ENCODE assay signal across 8 cellular contexts in the genomic region with DNA sequence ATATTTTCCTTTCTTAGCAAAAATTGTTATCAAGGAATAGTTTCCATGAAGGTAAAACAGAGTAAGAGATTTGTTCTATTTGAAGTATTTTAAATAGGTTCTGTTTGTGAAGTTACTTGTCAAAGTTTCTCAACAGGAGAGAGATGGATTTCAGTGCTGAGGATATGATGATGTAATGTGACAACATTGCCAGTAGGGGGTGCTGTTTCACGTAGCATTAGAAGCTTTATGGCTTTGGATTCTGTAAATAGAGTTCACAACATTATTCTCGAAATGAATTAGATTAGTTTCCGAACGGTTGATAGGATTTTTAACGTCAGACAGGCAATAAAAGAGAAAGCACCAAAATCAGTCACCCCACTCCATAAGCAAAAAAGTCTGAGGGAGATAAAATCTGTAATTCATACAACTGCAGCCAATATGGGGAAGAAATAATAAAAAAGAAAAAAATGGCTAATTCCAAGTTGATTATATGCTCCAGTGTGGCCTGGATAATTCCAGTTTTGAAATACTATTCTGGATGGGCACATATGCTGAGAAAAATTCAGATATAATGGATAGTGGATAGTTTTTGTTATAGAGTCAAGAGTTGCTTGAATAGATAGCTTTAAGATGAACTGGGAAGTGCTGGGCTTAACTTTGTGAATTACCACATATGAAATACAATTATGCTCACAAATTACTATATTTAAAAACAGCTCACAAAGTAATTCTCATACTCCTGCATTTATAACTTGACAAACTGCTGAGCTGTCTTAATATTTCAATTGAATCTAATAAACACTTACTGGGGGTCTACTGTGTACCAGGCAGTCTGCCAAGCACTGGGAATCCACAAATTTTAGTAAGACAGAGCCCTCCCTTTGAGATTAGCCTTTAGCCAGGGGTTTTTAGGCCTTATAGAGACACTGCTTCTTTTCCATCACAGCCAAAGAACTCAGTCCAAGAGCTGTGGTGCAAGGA.
DNase-seq lines count a peak whose midpoint lies in the region; ATAC-seq and TF ChIP-seq lines count a peak whose summit lies in the region.

No MANE protein-coding gene starts in this region.

- H3K9me3 Mint-ChIP-seq in stimulated activated naive CD8-positive, alpha-beta T cell treated with anti-CD3 and anti-CD28 coated beads, Interleukin-15, amount 100 ng/mL, for 72 hours: no peaks in the 10 kb centered on the region

- peak; percentile 72 for DNase-seq in SIG-M5 treated with dmso at 0.1 percent for 504 hours (lab: John Stamatoyannopoulos, UW; ENCODE audit: unreplicated experiment)
- DNase-seq in SIG-M5 (lab: John Stamatoyannopoulos, UW): no peak
- DNase-seq in IMR-90: peak; percentile 65
- peak; percentile 82 for DNase-seq in OCI-M1 (lab: John Stamatoyannopoulos, UW)
- DNase-seq in brain microvascular endothelial cell: peak; percentile 46
- peak; percentile 78 for DNase-seq in kidney glomerular epithelial cell (lab: John Stamatoyannopoulos, UW)
- DNase-seq in stimulated activated naive CD8-positive, alpha-beta T cell treated with anti-CD3 and anti-CD28 coated beads, Interleukin-15, amount 100 ng/mL, for 72 hours: peak; percentile 31 to 36

- no peak overlapping the region for H3K56ac ChIP-seq in IMR-90 (ENCODE audit: extremely low read depth, insufficient read depth, low read length)

- in situ Hi-C loops in IMR-90 (cut with MboI; ENCODE audit: low sequenced_read_pairs): no loop called here
- in situ Hi-C loops in brain microvascular endothelial cell (cut with HindIII; ENCODE audit: low pct_ligation_motif_present, low sequenced_read_pairs): no loop called here

- ATAC-seq in GM21390 (IDR thresholded peaks at IDR 0.05; ENCODE audit: unreplicated experiment): peak; percentile 80
- peak; percentile 67 for ATAC-seq in IMR-90 (ENCODE audit: low read depth)
- ATAC-seq in stimulated activated naive CD8-positive, alpha-beta T cell treated with anti-CD3 and anti-CD28 coated beads, Interleukin-15, amount 100 ng/mL, for 72 hours: peak; percentile 71

- no peak overlapping the region for H2BK120ac ChIP-seq in IMR-90 (ENCODE audit: low read depth, low read length)

- H3K27me3 ChIP-seq in IMR-90 (ENCODE audit: control insufficient read depth, insufficient read depth, low read length): peaks cover 15% of the 10 kb centered on the region
- H3K27me3 ChIP-seq in brain microvascular endothelial cell (replicated peaks): no peaks in the 10 kb centered on the region

- no peak overlapping the region for H2AK5ac ChIP-seq in IMR-90 (ENCODE audit: low read depth, low read length)

- H3K36me3 ChIP-seq in IMR-90 (ENCODE audit: control insufficient read depth, insufficient read depth, low read length) (no peaks in the 10 kb centered on the region), brain microvascular endothelial cell (replicated peaks) (no peaks in the 10 kb centered on the region)

- H4K8ac ChIP-seq in IMR-90 (ENCODE audit: low read depth in 2 of 2, low read length in 2 of 2): no peak overlapping the region

- dilution Hi-C loops in IMR-90 (cut with HindIII; ENCODE audit: low sequenced_read_pairs, unreplicated experiment): no loop called here

- intact Hi-C loops in IMR-90 (cut with micrococcal nuclease): loop anchor here (1.0 to 5.0 kb wide), 4 partner anchors 317 to 1107 kb away; no protein-coding TSS in a partner anchor

- H3K27ac ChIP-seq in IMR-90 (ENCODE audit: insufficient read depth, low read length) (no peak overlapping the region), brain microvascular endothelial cell (no peak overlapping the region)

- peak; percentile 79 for TF ChIP-seq RAD21 in IMR-90 (IDR thresholded peaks at IDR 0.05; ENCODE audit: low read length)

- CTCF ChIA-PET in IMR-90 (lab: Yijun Ruan, JAX): interaction anchor here (0.6 to 1.8 kb wide), 8 partner anchors 13 to 884 kb away, joined by 3 to 6 read pairs (median 4); no protein-coding TSS in a partner anchor

- H2BK20ac ChIP-seq in IMR-90 (ENCODE audit: low read depth, low read length): no peak overlapping the region

- H2BK5ac ChIP-seq in IMR-90 (ENCODE audit: low read depth, low read length, poor library complexity, severe bottlenecking): no peak overlapping the region

- 0% methylated on average over 1 of the region's 5 CpGs; no CpG with 5 or more reads in 1 of the 2 experiments for WGBS in IMR-90 (ENCODE audit: extremely low coverage in 2 of 2, insufficient read length in 1 of 2), 2 experiments

- H3K4me3 Mint-ChIP-seq in stimulated activated naive CD8-positive, alpha-beta T cell treated with anti-CD3 and anti-CD28 coated beads, Interleukin-15, amount 100 ng/mL, for 72 hours: no peak overlapping the region

- no peaks in the 10 kb centered on the region for H3K27me3 Mint-ChIP-seq in stimulated activated naive CD8-positive, alpha-beta T cell treated with anti-CD3 and anti-CD28 coated beads, Interleukin-15, amount 100 ng/mL, for 72 hours

- H3K4me3 ChIP-seq in IMR-90 (ENCODE audit: insufficient read depth, low read depth, low read length) (no peak overlapping the region), brain microvascular endothelial cell (ENCODE audit: low read depth, low read length) (no peak overlapping the region)

- no peaks in the 10 kb centered on the region for H3K4me1 ChIP-seq in IMR-90 (ENCODE audit: control insufficient read depth, insufficient read depth, low read length)

- POLR2A ChIA-PET in IMR-90 (lab: Charles Lee; ENCODE audit: unreplicated experiment): no interaction called here

- no peaks in the 10 kb centered on the region for H3K9me3 ChIP-seq in IMR-90 (ENCODE audit: control insufficient read depth, insufficient read depth, low read length)

- H4K91ac ChIP-seq in IMR-90 (ENCODE audit: insufficient read depth, low read depth, low read length): no peak overlapping the region

- no TSS peak for BruUV-seq in IMR-90 (replicated peaks; lab: Mats Ljungman, UMichigan)

- H2BK15ac ChIP-seq in IMR-90 (ENCODE audit: low read depth, low read length): no peak overlapping the region

- H3K4me1 Mint-ChIP-seq in stimulated activated naive CD8-positive, alpha-beta T cell treated with anti-CD3 and anti-CD28 coated beads, Interleukin-15, amount 100 ng/mL, for 72 hours: peaks cover 5% of the 10 kb centered on the region

- no peak overlapping the region for H3K18ac ChIP-seq in IMR-90 (ENCODE audit: low read depth, low read length)

- TF ChIP-seq POLR2A in IMR-90 (IDR thresholded peaks at IDR 0.05; ENCODE audit: low read depth, low read length): no peak

- no peak overlapping the region for H3K27ac Mint-ChIP-seq in stimulated activated naive CD8-positive, alpha-beta T cell treated with anti-CD3 and anti-CD28 coated beads, Interleukin-15, amount 100 ng/mL, for 72 hours

- no peak overlapping the region for H2AK9ac ChIP-seq in IMR-90 (replicated peaks; ENCODE audit: low read depth, low read length, poor library complexity)

- TF ChIP-seq CTCF in IMR-90 (conservative IDR thresholded peaks at IDR 0.05; ENCODE audit: low read depth, low read length) (peak; percentile 84), brain microvascular endothelial cell (IDR thresholded peaks at IDR 0.05; ENCODE audit: low read depth, low read length, missing control alignments) (peak; percentile 67)

- H3K79me1 ChIP-seq in IMR-90 (ENCODE audit: low read depth in 1 of 2, low read length in 2 of 2): no peaks in the 10 kb centered on the region

- no peak overlapping the region for H4K5ac ChIP-seq in IMR-90 (ENCODE audit: low read depth, low read length)

- no peaks in the 10 kb centered on the region for H4K20me1 ChIP-seq in IMR-90 (ENCODE audit: insufficient read depth, low read length)

- no peak overlapping the region for H2AFZ ChIP-seq in IMR-90 (replicated peaks; ENCODE audit: low read length, poor library complexity)

- H3K23ac ChIP-seq in IMR-90 (ENCODE audit: low read depth, low read length): no peak overlapping the region

- no peak overlapping the region for H3K4ac ChIP-seq in IMR-90 (ENCODE audit: low read depth, low read length)

- H3K9ac ChIP-seq in IMR-90 (ENCODE audit: low read depth, low read length): no peak overlapping the region

- H3K9me1 ChIP-seq in IMR-90 (ENCODE audit: insufficient read depth, low read length): no peaks in the 10 kb centered on the region

- H3K4me2 ChIP-seq in IMR-90 (ENCODE audit: low read depth, low read length): no peak overlapping the region

- H3K14ac ChIP-seq in IMR-90 (replicated peaks; ENCODE audit: low read depth, low read length): no peak overlapping the region

TF ChIP-seq in IMR-90, 13 proteins besides CTCF, POLR2A, EP300 and RAD21:
- TF ChIP-seq CHD1 (IDR thresholded peaks at IDR 0.05; ENCODE audit: low read depth, low read length): no peak
- TF ChIP-seq CEBPB (IDR thresholded peaks at IDR 0.05; ENCODE audit: low read depth, low read length): peak; percentile 81
- no peak for TF ChIP-seq RFX5 (IDR thresholded peaks at IDR 0.05; ENCODE audit: low read depth, low read length)
- TF ChIP-seq MAFK (IDR thresholded peaks at IDR 0.05; ENCODE audit: low read depth, low read length): no peak
- TF ChIP-seq SMC3 (IDR thresholded peaks at IDR 0.05; ENCODE audit: low read depth, low read length): peak; percentile 68
- TF ChIP-seq MAZ (IDR thresholded peaks at IDR 0.05; ENCODE audit: borderline replicate concordance, low read depth, low read length): no peak
